Comparison of ENCODE assay signal across 8 cellular contexts in the genomic region with DNA sequence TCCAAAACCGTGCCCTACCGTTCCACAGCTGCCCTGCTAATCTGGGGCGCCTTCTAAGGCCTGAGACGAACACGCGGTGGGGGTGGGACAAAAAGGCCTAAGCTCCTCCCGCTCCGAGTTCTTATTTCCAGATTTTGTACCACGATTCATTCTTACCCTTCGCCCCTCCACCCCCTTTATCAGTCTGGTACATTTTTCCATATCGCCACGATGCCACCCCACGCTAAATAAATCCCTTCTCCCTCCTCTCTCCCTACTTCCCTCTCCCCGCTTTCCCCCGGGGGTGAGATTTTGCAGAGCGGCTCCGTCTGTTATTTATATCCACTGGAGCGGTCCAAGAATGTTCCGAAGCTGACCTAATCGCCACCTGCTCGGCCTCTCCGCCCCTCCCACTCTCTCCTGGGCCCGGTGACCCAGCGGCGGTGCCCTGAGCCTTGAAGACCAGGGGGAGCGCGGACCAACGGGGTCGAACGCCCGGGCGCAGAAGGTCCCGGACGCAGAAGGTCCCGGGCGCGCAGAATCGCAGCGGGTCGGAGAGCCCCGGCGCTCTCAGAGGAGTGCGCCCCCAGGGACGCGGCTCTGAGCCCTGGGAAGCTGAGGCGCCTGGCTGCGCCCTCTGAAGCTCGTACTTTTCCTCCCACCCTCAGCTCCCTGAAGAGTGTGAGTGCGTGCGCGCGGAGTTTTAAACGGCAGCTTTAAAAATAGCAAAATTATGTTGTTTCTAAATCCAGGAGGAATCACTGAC. TPM values are rescaled to one million over a fixed set of nuclear protein-coding genes. Genes with fewer than 3 reads are reported as not detected.
DNase-seq lines count a peak whose midpoint lies in the region; TF ChIP-seq lines count a peak whose summit lies in the region.

No MANE protein-coding gene starts in this region.

- CTCF ChIA-PET in PC-9 (lab: Charles Lee): interaction anchor here (0.6 to 0.7 kb wide), 2 partner anchors 168 to 366 kb away, joined by 3 to 11 read pairs; no protein-coding TSS in a partner anchor

- peaks cover 17% of the 10 kb centered on the region for H4K20me1 ChIP-seq in PC-9 (ENCODE audit: insufficient read depth)

- no peak for TF ChIP-seq POLR2A in prostate gland (IDR thresholded peaks at IDR 0.05)

- POLR2A ChIA-PET in PC-9 (lab: Charles Lee; ENCODE audit: unreplicated experiment): interaction anchor here (0.6 to 1.5 kb wide), 4 partner anchors 20 to 29 kb away, joined by 8 to 12 read pairs (median 8); partner anchors contain the start of gene DDB2

- peak overlapping the region; percentile 98 for H3K4me2 ChIP-seq in PC-9

- peak overlapping the region; percentile 85 for H2AFZ ChIP-seq in PC-9

- peaks cover 8% of the 10 kb centered on the region; the same call in 1 of the 2 replicates for H3K36me3 ChIP-seq in PC-9 (ENCODE audit: low read depth)
- no peaks in the 10 kb centered on the region for H3K36me3 ChIP-seq in ascending aorta
- H3K36me3 ChIP-seq in left ventricle myocardium inferior: no peaks in the 10 kb centered on the region
- H3K36me3 ChIP-seq in prostate gland: no peaks in the 10 kb centered on the region

- H3K9me3 ChIP-seq in PC-9 (ENCODE audit: insufficient read depth, low read depth) (no peaks in the 10 kb centered on the region), ascending aorta (no peaks in the 10 kb centered on the region), left ventricle myocardium inferior (replicated peaks) (no peaks in the 10 kb centered on the region), prostate gland (no peaks in the 10 kb centered on the region)

- WGBS in prostate gland: 1% methylated on average over 40 of the region's 53 CpGs

- DNase-seq in NCI-H1436 (lab: John Stamatoyannopoulos, UW) (peak; percentile 55), NCI-H1436 treated with DMSO at 0.1 percent for 48 hours (lab: John Stamatoyannopoulos, UW) (no peak), PC-9 (peak; percentile 57 to 59), ascending aorta (ENCODE audit: low spot score in 2 of 2) (peak; percentile 38 to 84), left ventricle myocardium inferior (peak; percentile 78), prostate gland (ENCODE audit: low spot score) (no peak), KG1 (lab: John Stamatoyannopoulos, UW) (no peak), NCI-H510A treated with DMSO at 0.1 percent for 48 hours (lab: John Stamatoyannopoulos, UW) (no peak)

- peaks cover 64% of the 10 kb centered on the region for H3K4me1 ChIP-seq in PC-9 (replicated peaks; ENCODE audit: insufficient read depth)
- peaks cover 4 to 31% of the 10 kb centered on the region in 2 donors for H3K4me1 ChIP-seq in ascending aorta
- peaks cover 73% of the 10 kb centered on the region for H3K4me1 ChIP-seq in left ventricle myocardium inferior
- peaks cover 7% of the 10 kb centered on the region for H3K4me1 ChIP-seq in prostate gland (replicated peaks)

- H3K27ac ChIP-seq in PC-9: peak overlapping the region; percentile 84
- peak overlapping the region; percentile 93 to 95 for H3K27ac ChIP-seq in ascending aorta
- H3K27ac ChIP-seq in left ventricle myocardium inferior (replicated peaks): peak overlapping the region; percentile 98
- peak overlapping the region; percentile 91 to 94 for H3K27ac ChIP-seq in prostate gland

- H3K9me2 ChIP-seq in PC-9 (ENCODE audit: insufficient read depth): no peaks in the 10 kb centered on the region

- BruUV-seq in PC-9 (replicated peaks; lab: Mats Ljungman, UMichigan): TSS peak; percentile 63

- peaks cover 38% of the 10 kb centered on the region for H3K79me2 ChIP-seq in PC-9 (ENCODE audit: low read depth)

- TF ChIP-seq CTCF in PC-9 (conservative IDR thresholded peaks at IDR 0.05) (no peak), ascending aorta (IDR thresholded peaks at IDR 0.05) (no peak), left ventricle myocardium inferior (IDR thresholded peaks at IDR 0.05; ENCODE audit: borderline replicate concordance) (peak; percentile 19), prostate gland (IDR thresholded peaks at IDR 0.05) (peak in 1 of 4 experiments; percentile 23)

- intact Hi-C loops in PC-9 (cut with micrococcal nuclease; ENCODE audit: unreplicated experiment): no loop called here
- intact Hi-C loops in ascending aorta (cut with DNase I): loop anchor here (1.0 to 10.0 kb wide), 4 partner anchors 27 to 1342 kb away; partner anchors contain the start of genes ACP2, CRY2, DDB2 and MTCH2
- intact Hi-C loops in left ventricle myocardium inferior (cut with micrococcal nuclease): no loop called here
- intact Hi-C loops in prostate gland (cut with DNase I): loop anchor here (1.0 kb wide), 1 partner anchor 27 kb away; the partner anchor contains the start of gene DDB2

- peaks cover 43% of the 10 kb centered on the region for H3F3A ChIP-seq in PC-9 (ENCODE audit: insufficient read depth, low read depth)

- no peaks in the 10 kb centered on the region for H3K27me3 ChIP-seq in PC-9 (ENCODE audit: insufficient read depth, low read depth)
- H3K27me3 ChIP-seq in ascending aorta: no peaks in the 10 kb centered on the region
- peaks cover 32% of the 10 kb centered on the region for H3K27me3 ChIP-seq in left ventricle myocardium inferior (ENCODE audit: low read depth)
- H3K27me3 ChIP-seq in prostate gland (replicated peaks; ENCODE audit: insufficient read depth): no peaks in the 10 kb centered on the region

- H3K4me3 ChIP-seq in PC-9: peak overlapping the region; percentile 77
- H3K4me3 ChIP-seq in ascending aorta: peak overlapping the region; percentile 72 to 87
- peak overlapping the region; percentile 76 for H3K4me3 ChIP-seq in left ventricle myocardium inferior
- H3K4me3 ChIP-seq in prostate gland: peak overlapping the region; percentile 91

RNA-seq across cellular contexts. Expression of gene PACSIN3, which starts 0.9 kb away (rescaled TPM):
- total RNA-seq in PC-9 (2021) (113 and 114 TPM in 2 replicates), ascending aorta (32.7 TPM), left ventricle myocardium inferior (198 TPM), prostate gland (10 to 100 TPM; 38.3 to 92.3 TPM)

RNA-seq across cellular contexts. Expression of gene ARFGAP2, which starts 10.4 kb away (rescaled TPM):
- total RNA-seq in PC-9 (2021) (122 and 130 TPM in 2 replicates), ascending aorta (66.1 TPM), left ventricle myocardium inferior (47.8 TPM), prostate gland (100 to 1,000 TPM; 111 to 146 TPM)

RNA-seq across cellular contexts. Expression of gene DDB2, which starts 27.7 kb away (rescaled TPM):
- 72.3 and 85.2 TPM in 2 replicates for total RNA-seq in PC-9 (2021)
- 22.6 TPM for total RNA-seq in ascending aorta
- 8.7 TPM for total RNA-seq in left ventricle myocardium inferior
- 10 to 100 TPM; 27.4 to 41.3 TPM for total RNA-seq in prostate gland

Comparison
In these comparisons a context has a peak if more than half of its experiments do, and no peak if none do; other contexts are left out.
1. DNase-seq: peak in NCI-H1436 (single experiment), PC-9 (2 of 2), ascending aorta (2 of 2) and left ventricle myocardium inferior (single experiment); none in NCI-H1436 treated with DMSO at 0.1 percent for 48 hours (single experiment), prostate gland (single experiment), KG1 (single experiment) and NCI-H510A treated with DMSO at 0.1 percent for 48 hours (single experiment).
2. intact Hi-C loops: an anchor here in ascending aorta (1.0 to 10.0 kb wide) and prostate gland (1.0 kb wide); none called in PC-9 and left ventricle myocardium inferior.
3. Peak in every context shown above with its lines, with median percentiles within 50 percentile points of each other: H3K27ac ChIP-seq and H3K4me3 ChIP-seq.